In the genomic region with DNA sequence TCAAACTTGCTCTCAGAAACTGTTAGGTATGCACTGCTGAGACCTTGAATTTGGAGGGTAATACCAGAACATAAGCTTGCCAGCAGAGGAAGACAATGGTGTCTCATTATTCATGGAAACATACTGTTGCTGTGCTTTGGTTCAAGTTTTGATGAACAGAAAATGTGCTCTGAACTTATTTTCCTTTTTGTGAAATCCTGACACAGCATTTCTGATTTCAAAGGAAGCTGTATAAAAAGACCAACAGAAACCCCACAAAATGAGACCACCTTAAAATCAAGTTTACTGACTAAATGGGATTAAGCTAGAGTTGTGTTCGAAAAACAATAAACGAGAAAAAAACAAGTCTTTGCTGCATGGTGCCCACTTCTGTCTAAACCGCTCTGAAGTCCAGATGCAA, we compare ENCODE assay signal across 17 cellular contexts.
"Had no signal": no experiment of that assay in that cellular context is flagged by ENCODE, and none has a peak within 500 bp of the region (broad histone marks: within the 10 kb centered on the region; RNA-seq: fewer than 3 reads in every experiment).

No MANE protein-coding gene starts in this region.

- H3K4me1 Mint-ChIP-seq: naive thymus-derived CD8-positive, alpha-beta T cell had no signal

- H3K27ac ChIP-seq: gastroesophageal sphincter, right atrium auricular region had no signal

- H3K4me3 ChIP-seq: gastroesophageal sphincter, mucosa of descending colon, right atrium auricular region, smooth muscle cell had no signal

- H3K27me3 ChIP-seq: gastroesophageal sphincter, right atrium auricular region had no signal

- FAIRE-seq: endometrium had no signal

- DNase-seq: cortex of kidney; effector memory CD4-positive, alpha-beta T cell; foreskin fibroblast; glutamatergic neuron; islet precursor cell; mucosa of descending colon; naive thymus-derived CD8-positive, alpha-beta T cell; occipital lobe; stimulated activated CD4-positive, alpha-beta T cell treated with anti-CD3 and anti-CD28 coated beads, Interleukin-2, amount 100 ng/mL, for 48 hours; stimulated activated naive CD4-positive, alpha-beta T cell treated with Interleukin-2 at 50 U/mL for 16 hours; trophoblast cell had no signal

- H3K4me3 Mint-ChIP-seq: naive thymus-derived CD8-positive, alpha-beta T cell had no signal

- H3K4me2 ChIP-seq: smooth muscle cell had no signal

- H3K4me1 ChIP-seq: gastroesophageal sphincter, right atrium auricular region had no signal

- H3K36me3 ChIP-seq: gastroesophageal sphincter, right atrium auricular region had no signal

- H3K9me3 ChIP-seq: gastroesophageal sphincter, mucosa of descending colon, right atrium auricular region had no signal

- ATAC-seq: esophagus mucosa; gastroesophageal sphincter; left lobe of liver; naive thymus-derived CD8-positive, alpha-beta T cell had no signal
